9 cellular contexts compared by ENCODE assay signal in the genomic region with DNA sequence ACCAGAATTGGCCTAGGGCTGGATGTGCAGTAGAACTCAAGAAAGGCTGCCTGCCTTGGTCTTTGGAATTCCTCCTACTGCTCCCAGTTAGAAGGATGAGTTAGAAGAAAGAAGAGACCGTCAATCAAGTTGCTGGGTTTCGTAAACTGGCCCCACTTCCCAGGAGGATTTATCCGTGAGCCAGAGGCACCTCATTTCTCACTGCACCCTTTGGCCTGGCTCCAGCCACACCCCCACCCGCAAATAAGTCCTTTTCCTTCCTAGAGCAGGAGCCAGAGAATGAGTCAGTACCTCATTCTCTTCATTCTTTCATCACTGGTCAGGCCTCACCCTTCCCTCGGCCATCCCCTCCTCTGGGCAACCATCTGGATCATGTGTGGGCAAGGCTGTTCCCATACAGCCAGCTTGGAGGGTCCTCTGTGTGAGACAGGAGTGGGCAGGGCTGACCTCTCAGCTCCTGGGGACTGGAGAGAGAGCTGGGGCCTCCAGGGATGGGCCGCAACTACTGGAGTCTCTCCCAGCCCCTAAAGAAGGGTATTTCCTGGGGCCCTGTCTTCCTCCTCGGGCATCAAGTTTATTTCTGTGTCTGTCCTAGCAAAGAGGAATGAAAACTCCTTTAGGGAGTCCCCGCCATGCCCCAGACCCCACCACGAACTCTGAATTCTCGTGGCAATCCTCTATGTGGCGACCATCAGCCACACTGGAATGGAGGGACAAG.
DNase-seq lines count a peak whose midpoint lies in the region; ATAC-seq and TF ChIP-seq lines count a peak whose summit lies in the region.
"Had no signal": no experiment of that assay in that cellular context is flagged by ENCODE, and none has a peak within 500 bp of the region (broad histone marks: within the 10 kb centered on the region; RNA-seq: fewer than 3 reads in every experiment).

No MANE protein-coding gene starts in this region.

- TF ChIP-seq CTCF in natural killer cell (IDR thresholded peaks at IDR 0.05): no peak
- no peak for TF ChIP-seq CTCF in astrocyte of the cerebellum (IDR thresholded peaks at IDR 0.05; ENCODE audit: low read depth, low read length, missing control alignments)
- TF ChIP-seq CTCF in uterus (IDR thresholded peaks at IDR 0.05): no peak
- no peak for TF ChIP-seq CTCF in GM13976 (IDR thresholded peaks at IDR 0.05; ENCODE audit: borderline replicate concordance, control extremely low read depth, extremely low read depth, insufficient read depth, missing control alignments)

- intact Hi-C loops in natural killer cell (cut with micrococcal nuclease) (loop anchor here (10.0 kb wide), 2 partner anchors 326 to 396 kb away; no protein-coding TSS in a partner anchor), uterus (cut with DNase I; ENCODE audit: low total_unique reads) (no loop called here)
- intact Hi-C loops in naive thymus-derived CD4-positive, alpha-beta T cell (cut with micrococcal nuclease): loop anchor here (5.0 to 10.0 kb wide), 3 partner anchors 53 to 454 kb away; no protein-coding TSS in a partner anchor

- in situ Hi-C loops in astrocyte of the cerebellum (cut with HindIII; ENCODE audit: low sequenced_read_pairs) (loop anchor here (5.0 kb wide), 3 partner anchors 37 to 92 kb away; no protein-coding TSS in a partner anchor), GM13976 (cut with MboI; ENCODE audit: low sequenced_read_pairs, unreplicated experiment) (no loop called here)

- H3K36me3 ChIP-seq in uterus: no peaks in the 10 kb centered on the region
- no peaks in the 10 kb centered on the region for H3K36me3 ChIP-seq in naive thymus-derived CD4-positive, alpha-beta T cell (ENCODE audit: control insufficient read depth in 2 of 3, insufficient read depth in 3 of 3, low read length in 3 of 3)

- CTCF ChIA-PET in naive thymus-derived CD4-positive, alpha-beta T cell (lab: Charles Lee): no interaction called here

- peak overlapping the region; percentile 88 to 91 for H3K27ac Mint-ChIP-seq in natural killer cell treated with Interleukin-12 subunit alpha and Interleukin-12 subunit beta and Interleukin-15 and Interleukin-18, amount 100 ng/mL, for 72 hours
- H3K27ac Mint-ChIP-seq in natural killer cell: peak overlapping the region in 1 of 2 donors; percentile 74
- H3K27ac Mint-ChIP-seq in naive thymus-derived CD4-positive, alpha-beta T cell: no peak overlapping the region
- no peak overlapping the region for H3K27ac Mint-ChIP-seq in activated naive CD8-positive, alpha-beta T cell treated with anti-CD3 and anti-CD28 coated beads for 36 hours

- no peak for ATAC-seq in natural killer cell treated with Interleukin-12 subunit alpha and Interleukin-12 subunit beta and Interleukin-15 and Interleukin-18, amount 100 ng/mL, for 72 hours
- no peak for ATAC-seq in natural killer cell
- no peak for ATAC-seq in naive thymus-derived CD4-positive, alpha-beta T cell

- H3K4me1 ChIP-seq in uterus: no peaks in the 10 kb centered on the region
- peaks cover 13 to 25% of the 10 kb centered on the region in 2 donors for H3K4me1 ChIP-seq in naive thymus-derived CD4-positive, alpha-beta T cell (ENCODE audit: control insufficient read depth in 2 of 2, insufficient read depth in 2 of 2, low read length in 2 of 2)

- no peaks in the 10 kb centered on the region for H3K9me3 ChIP-seq in uterus
- no peaks in the 10 kb centered on the region for H3K9me3 ChIP-seq in naive thymus-derived CD4-positive, alpha-beta T cell (ENCODE audit: control insufficient read depth in 2 of 3, low read length in 3 of 3)

- H3K4me3 ChIP-seq in astrocyte of the cerebellum (ENCODE audit: low read depth, low read length): no peak overlapping the region
- H3K4me3 ChIP-seq in uterus: no peak overlapping the region
- H3K4me3 ChIP-seq in naive thymus-derived CD4-positive, alpha-beta T cell (ENCODE audit: low read length): no peak overlapping the region

- DNase-seq in natural killer cell treated with Interleukin-12 subunit alpha and Interleukin-12 subunit beta and Interleukin-15 and Interleukin-18, amount 100 ng/mL, for 72 hours (ENCODE audit: low spot score): no peak
- DNase-seq in natural killer cell: no peak
- peak; percentile 71 for DNase-seq in astrocyte of the cerebellum (ENCODE audit: low read depth)
- peak; percentile 94 for DNase-seq in kidney glomerular epithelial cell (lab: John Stamatoyannopoulos, UW)
- DNase-seq in uterus: peak; percentile 63 to 64
- DNase-seq in GM13976 (ENCODE audit: low spot score): no peak
- no peak for DNase-seq in naive thymus-derived CD4-positive, alpha-beta T cell
- no peak for DNase-seq in activated naive CD8-positive, alpha-beta T cell treated with anti-CD3 and anti-CD28 coated beads for 36 hours
- DNase-seq: DMS153 had no signal

- POLR2A ChIA-PET in naive thymus-derived CD4-positive, alpha-beta T cell (lab: Charles Lee): no interaction called here

- peak overlapping the region; percentile 14 to 71 for H3K27ac ChIP-seq in uterus
- H3K27ac ChIP-seq in naive thymus-derived CD4-positive, alpha-beta T cell (ENCODE audit: low read depth, low read length): no peak overlapping the region

- TF ChIP-seq POLR2A in uterus (IDR thresholded peaks at IDR 0.05): no peak

- H3K27me3 Mint-ChIP-seq in natural killer cell treated with Interleukin-12 subunit alpha and Interleukin-12 subunit beta and Interleukin-15 and Interleukin-18, amount 100 ng/mL, for 72 hours: peaks cover 0 to 3% of the 10 kb centered on the region in 2 donors
- H3K27me3 Mint-ChIP-seq in natural killer cell (ENCODE audit: low read depth in 2 of 2): peaks cover 17 to 30% of the 10 kb centered on the region in 2 donors
- peaks cover 0 to 2% (median 0%) of the 10 kb centered on the region in 5 donors for H3K27me3 Mint-ChIP-seq in naive thymus-derived CD4-positive, alpha-beta T cell
- peaks cover 4% of the 10 kb centered on the region for H3K27me3 Mint-ChIP-seq in activated naive CD8-positive, alpha-beta T cell treated with anti-CD3 and anti-CD28 coated beads for 36 hours

- no peaks in the 10 kb centered on the region for H3K36me3 Mint-ChIP-seq in natural killer cell treated with Interleukin-12 subunit alpha and Interleukin-12 subunit beta and Interleukin-15 and Interleukin-18, amount 100 ng/mL, for 72 hours
- no peaks in the 10 kb centered on the region for H3K36me3 Mint-ChIP-seq in natural killer cell
- H3K36me3 Mint-ChIP-seq in naive thymus-derived CD4-positive, alpha-beta T cell: no peaks in the 10 kb centered on the region
- no peaks in the 10 kb centered on the region for H3K36me3 Mint-ChIP-seq in activated naive CD8-positive, alpha-beta T cell treated with anti-CD3 and anti-CD28 coated beads for 36 hours

- H3K4me1 Mint-ChIP-seq in natural killer cell treated with Interleukin-12 subunit alpha and Interleukin-12 subunit beta and Interleukin-15 and Interleukin-18, amount 100 ng/mL, for 72 hours (ENCODE audit: low read depth in 2 of 2): peaks cover 65 to 68% of the 10 kb centered on the region in 2 donors
- H3K4me1 Mint-ChIP-seq in natural killer cell: peaks cover 44 to 46% of the 10 kb centered on the region in 2 donors
- peaks cover 17 to 62% (median 20%) of the 10 kb centered on the region in 7 donors for H3K4me1 Mint-ChIP-seq in naive thymus-derived CD4-positive, alpha-beta T cell
- H3K4me1 Mint-ChIP-seq in activated naive CD8-positive, alpha-beta T cell treated with anti-CD3 and anti-CD28 coated beads for 36 hours: peaks cover 39% of the 10 kb centered on the region

- H3K27me3 ChIP-seq in uterus: no peaks in the 10 kb centered on the region
- H3K27me3 ChIP-seq in naive thymus-derived CD4-positive, alpha-beta T cell (ENCODE audit: control insufficient read depth in 2 of 2, insufficient read depth in 2 of 2, low read length in 2 of 2): no peaks in the 10 kb centered on the region

- H3K9me3 Mint-ChIP-seq in natural killer cell treated with Interleukin-12 subunit alpha and Interleukin-12 subunit beta and Interleukin-15 and Interleukin-18, amount 100 ng/mL, for 72 hours: no peaks in the 10 kb centered on the region
- no peaks in the 10 kb centered on the region for H3K9me3 Mint-ChIP-seq in natural killer cell
- no peaks in the 10 kb centered on the region for H3K9me3 Mint-ChIP-seq in naive thymus-derived CD4-positive, alpha-beta T cell
- peaks cover 2% of the 10 kb centered on the region for H3K9me3 Mint-ChIP-seq in activated naive CD8-positive, alpha-beta T cell treated with anti-CD3 and anti-CD28 coated beads for 36 hours

- no peak overlapping the region for H3K4me3 Mint-ChIP-seq in natural killer cell treated with Interleukin-12 subunit alpha and Interleukin-12 subunit beta and Interleukin-15 and Interleukin-18, amount 100 ng/mL, for 72 hours
- no peak overlapping the region for H3K4me3 Mint-ChIP-seq in natural killer cell
- H3K4me3 Mint-ChIP-seq in naive thymus-derived CD4-positive, alpha-beta T cell: no peak overlapping the region
- no peak overlapping the region for H3K4me3 Mint-ChIP-seq in activated naive CD8-positive, alpha-beta T cell treated with anti-CD3 and anti-CD28 coated beads for 36 hours

Comparison
In these comparisons a context has a peak if more than half of its experiments do, and no peak if none do; other contexts are left out.
1. DNase-seq: peak in astrocyte of the cerebellum (single experiment), kidney glomerular epithelial cell (single experiment) and uterus (2 of 2); none in natural killer cell treated with Interleukin-12 subunit alpha and Interleukin-12 subunit beta and Interleukin-15 and Interleukin-18, amount 100 ng/mL, for 72 hours (single experiment), natural killer cell (single experiment), GM13976 (single experiment), naive thymus-derived CD4-positive, alpha-beta T cell (0 of 9) and activated naive CD8-positive, alpha-beta T cell treated with anti-CD3 and anti-CD28 coated beads for 36 hours (single experiment).
2. H3K27ac Mint-ChIP-seq: peak in natural killer cell treated with Interleukin-12 subunit alpha and Interleukin-12 subunit beta and Interleukin-15 and Interleukin-18, amount 100 ng/mL, for 72 hours (2 of 2); none in naive thymus-derived CD4-positive, alpha-beta T cell (0 of 9) and activated naive CD8-positive, alpha-beta T cell treated with anti-CD3 and anti-CD28 coated beads for 36 hours (single experiment).